In the genomic region with DNA sequence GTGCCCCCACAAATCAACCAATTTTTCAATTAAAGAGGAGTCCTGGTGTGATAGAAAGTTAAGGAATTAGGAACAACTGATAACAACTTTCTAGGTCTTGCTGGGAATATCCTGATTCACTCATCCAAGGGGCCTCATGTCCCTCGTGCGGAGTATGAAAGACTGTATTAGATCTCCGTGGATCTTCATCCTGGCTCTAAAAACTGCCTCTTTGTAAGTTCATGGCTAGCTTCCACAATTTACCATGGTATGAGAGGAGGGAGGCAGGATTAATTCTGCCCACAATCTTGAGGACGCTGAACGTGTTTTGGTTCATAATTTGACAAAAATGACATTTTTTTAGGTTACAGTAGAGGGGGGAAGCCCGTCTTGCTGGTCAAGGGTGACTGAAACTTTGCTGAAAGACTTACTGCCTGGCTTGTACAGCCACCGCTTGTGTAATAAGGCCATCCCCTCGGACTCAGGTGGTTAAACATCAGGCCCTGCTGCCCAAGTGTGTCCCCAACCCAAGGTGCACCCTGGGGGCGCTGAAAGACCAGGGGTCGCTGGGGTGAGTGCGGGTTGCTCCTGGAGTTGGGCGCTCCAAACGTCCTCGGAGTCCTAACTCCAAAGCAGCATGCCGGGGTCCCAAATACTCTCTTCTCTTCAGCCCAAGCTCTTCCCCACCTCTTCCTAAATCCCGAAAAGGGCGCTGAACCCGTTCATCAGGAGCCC, we compare ENCODE assay signal across 8 cellular contexts. TPM values are rescaled to one million over a fixed set of nuclear protein-coding genes. Genes with fewer than 3 reads are reported as not detected.
DNase-seq lines count a peak whose midpoint lies in the region; ATAC-seq and TF ChIP-seq lines count a peak whose summit lies in the region.

No MANE protein-coding gene starts in this region.

- peaks cover 23% of the 10 kb centered on the region for H3K4me1 Mint-ChIP-seq in activated naive CD8-positive, alpha-beta T cell (ENCODE audit: low read depth)
- peaks cover 17% of the 10 kb centered on the region for H3K4me1 Mint-ChIP-seq in osteocyte (ENCODE audit: unreplicated experiment)

- H3K9me3 Mint-ChIP-seq in activated naive CD8-positive, alpha-beta T cell (ENCODE audit: low read depth): no peaks in the 10 kb centered on the region
- H3K9me3 Mint-ChIP-seq in osteocyte (ENCODE audit: unreplicated experiment): no peaks in the 10 kb centered on the region

- H3K27me3 ChIP-seq in ACC112 (ENCODE audit: insufficient read depth, low read length): no peaks in the 10 kb centered on the region

- peak overlapping the region; percentile 75 for H3K27ac Mint-ChIP-seq in activated naive CD8-positive, alpha-beta T cell
- peak overlapping the region; percentile 90 for H3K27ac Mint-ChIP-seq in osteocyte (ENCODE audit: unreplicated experiment)

- peak; percentile 7 for ATAC-seq in Right ventricle myocardium superior (ENCODE audit: poor library complexity)
- no peak for ATAC-seq in GM19452 (IDR thresholded peaks at IDR 0.05; ENCODE audit: unreplicated experiment)

- peak overlapping the region; percentile 88 for H3K4me3 Mint-ChIP-seq in activated naive CD8-positive, alpha-beta T cell
- H3K4me3 Mint-ChIP-seq in osteocyte (ENCODE audit: unreplicated experiment): peak overlapping the region; percentile 86

- DNase-seq in GM19238 (ENCODE audit: insufficient read length, low spot score) (peak; percentile 19), NCI-H82 (lab: John Stamatoyannopoulos, UW) (peak; percentile 74), Right ventricle myocardium superior (no peak), osteocyte (ENCODE audit: extremely low spot score, unreplicated experiment) (no peak), ecto neural progenitor cell (ENCODE audit: low spot score) (no peak)

- no peaks in the 10 kb centered on the region for H3K36me3 ChIP-seq in ACC112 (ENCODE audit: insufficient read depth, low read length)

- H3K4me1 ChIP-seq in ACC112 (ENCODE audit: control insufficient read depth, insufficient read depth, low read length, unreplicated experiment): peaks cover 7% of the 10 kb centered on the region

- H3K27me3 Mint-ChIP-seq in activated naive CD8-positive, alpha-beta T cell: no peaks in the 10 kb centered on the region
- no peaks in the 10 kb centered on the region for H3K27me3 Mint-ChIP-seq in osteocyte (ENCODE audit: unreplicated experiment)

- intact Hi-C loops in Right ventricle myocardium superior (cut with DNase I): loop anchor here (10.0 kb wide), 1 partner anchor 73 kb away; no protein-coding TSS in a partner anchor

- H3K79me2 ChIP-seq in ACC112 (ENCODE audit: control insufficient read depth, insufficient read depth, low read length, unreplicated experiment): peaks cover 13% of the 10 kb centered on the region

- peak overlapping the region; percentile 93 for H3K4me3 ChIP-seq in ACC112 (ENCODE audit: low read depth, low read length)

- no peaks in the 10 kb centered on the region for H3K36me3 Mint-ChIP-seq in activated naive CD8-positive, alpha-beta T cell
- H3K36me3 Mint-ChIP-seq in osteocyte (ENCODE audit: unreplicated experiment): peaks cover 4% of the 10 kb centered on the region

- H3K27ac ChIP-seq in ACC112 (ENCODE audit: low read depth, low read length): peak overlapping the region; percentile 45; the same call in 1 of the 2 replicates

- peak overlapping the region; percentile 88 for H2AFZ ChIP-seq in ACC112 (ENCODE audit: low read length, unreplicated experiment)

- no peak for TF ChIP-seq CTCF in osteocyte (IDR thresholded peaks at IDR 0.05)

RNA-seq across cellular contexts. Expression of a gene that starts 0.8 kb away (rescaled TPM):
- 113 TPM for total RNA-seq in Right ventricle myocardium superior
- total RNA-seq in osteocyte: 31.9 and 34.4 TPM in 2 replicates

Comparison
In these comparisons a context has a peak if more than half of its experiments do, and no peak if none do; other contexts are left out.
1. DNase-seq: peak in GM19238 (single experiment) and NCI-H82 (single experiment); none in Right ventricle myocardium superior (single experiment), osteocyte (single experiment) and ecto neural progenitor cell (single experiment).